8 cellular contexts compared by ENCODE assay signal in the genomic region with DNA sequence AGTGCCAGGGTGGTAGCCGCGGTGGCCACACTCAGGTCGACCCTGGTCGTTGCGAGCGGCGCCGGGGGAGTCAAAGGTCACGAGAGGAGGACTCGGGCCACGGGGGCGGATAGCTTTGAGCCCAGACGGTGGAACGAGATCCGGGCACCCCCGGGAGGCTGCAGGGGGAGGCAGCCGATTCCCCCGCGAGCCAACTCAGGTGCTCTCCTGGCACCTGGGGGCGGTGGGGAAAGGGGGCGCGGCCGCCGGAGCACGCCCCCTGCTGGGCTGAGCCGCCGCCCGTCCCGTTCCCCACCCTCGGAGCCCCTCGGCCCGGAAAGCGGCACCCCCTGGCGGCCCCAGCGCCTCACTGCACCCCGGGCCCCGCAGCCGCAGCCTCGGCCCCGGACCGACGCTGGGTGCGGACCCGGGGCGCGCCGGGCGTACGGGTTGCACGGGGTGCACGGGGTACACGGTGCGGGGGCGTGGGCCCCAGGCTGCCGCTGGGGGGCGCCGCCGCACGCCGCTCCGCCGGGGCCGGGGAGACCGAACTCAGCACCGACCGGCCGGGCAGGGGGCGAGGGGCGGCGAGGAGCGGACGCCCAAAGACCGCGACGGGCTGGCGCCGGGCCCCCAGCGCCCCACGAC. TPM values are rescaled to one million over a fixed set of nuclear protein-coding genes. Genes with fewer than 3 reads are reported as not detected.
A peak's percentile ranks its signal among the peaks of the same experiment; 100 is the strongest.
DNase-seq lines count a peak whose midpoint lies in the region; ATAC-seq, FAIRE-seq and TF ChIP-seq lines count a peak whose summit lies in the region.

No MANE protein-coding gene starts in this region.

- H3K9me3 ChIP-seq in HAP-1 (no peaks in the 10 kb centered on the region), colonic mucosa (no peaks in the 10 kb centered on the region), HepG2 (ENCODE audit: low read length) (no peaks in the 10 kb centered on the region)

- H3K36me3 ChIP-seq in HAP-1 (replicated peaks) = no peaks in the 10 kb centered on the region
- H3K36me3 ChIP-seq in colonic mucosa = no peaks in the 10 kb centered on the region
- no peaks in the 10 kb centered on the region for H3K36me3 ChIP-seq in HepG2 (replicated peaks in 1 of 2; ENCODE audit: control insufficient read depth in 1 of 2, insufficient read depth in 2 of 2, low read length in 2 of 2)

- H3K4me2 ChIP-seq in HepG2 (ENCODE audit: low read depth, low read length) = peak overlapping the region; percentile 80

- H4K20me1 ChIP-seq in HepG2 (ENCODE audit: insufficient read depth, low read length) = no peaks in the 10 kb centered on the region

- H3K27me3 Mint-ChIP-seq in activated CD4-positive, alpha-beta T cell treated with anti-CD3 and anti-CD28 coated beads, Interleukin-2, amount 10 ng/mL, durations not matched to agents 24 days and 14 days = peaks cover 2% of the 10 kb centered on the region

- no peak for TF ChIP-seq POLR2A in HepG2 (IDR thresholded peaks at IDR 0.05; ENCODE audit: insufficient read depth in 1 of 2, low read depth in 2 of 2, low read length in 2 of 2)

- no peak overlapping the region for H2AFZ ChIP-seq in HepG2 (ENCODE audit: low read length)

- peak; percentile 55 for ATAC-seq in HepG2

- DNase-seq in ELR (ENCODE audit: low read depth) (peak; percentile 60), HAP-1 (ENCODE audit: low spot score in 2 of 2) (peak; percentile 34 to 84), NCI-H1092 (lab: John Stamatoyannopoulos, UW) (peak; percentile 43), colonic mucosa (peak; percentile 70), HepG2 (ENCODE audit: low spot score) (peak; percentile 41), medulla oblongata (ENCODE audit: extremely low spot score) (no peak)
- peak; percentile 94 for DNase-seq in activated CD4-positive, alpha-beta T cell treated with anti-CD3 and anti-CD28 coated beads, Interleukin-2, amount 10 ng/mL, durations not matched to agents 24 days and 14 days
- DNase-seq in stimulated activated CD4-positive, alpha-beta T cell treated with anti-CD3 and anti-CD28 coated beads, Interleukin-4, amount 100 ng/mL, for 1 hour = peak; percentile 84

- TF ChIP-seq CTCF in colonic mucosa (IDR thresholded peaks at IDR 0.05) (peak; percentile 89), HepG2 (CRISPR knock-in tag; IDR thresholded peaks at IDR 0.05) (peak; percentile 87)

- H3K9me3 Mint-ChIP-seq in activated CD4-positive, alpha-beta T cell treated with anti-CD3 and anti-CD28 coated beads, Interleukin-2, amount 10 ng/mL, durations not matched to agents 24 days and 14 days = no peaks in the 10 kb centered on the region

- H3K36me3 Mint-ChIP-seq in activated CD4-positive, alpha-beta T cell treated with anti-CD3 and anti-CD28 coated beads, Interleukin-2, amount 10 ng/mL, durations not matched to agents 24 days and 14 days (ENCODE audit: low read depth) = peaks cover 3% of the 10 kb centered on the region

- H3K4me1 ChIP-seq in HAP-1 = peaks cover 8% of the 10 kb centered on the region
- peaks cover 6% of the 10 kb centered on the region for H3K4me1 ChIP-seq in colonic mucosa
- H3K4me1 ChIP-seq in HepG2 (ENCODE audit: insufficient read depth, low read length) = peaks cover 60% of the 10 kb centered on the region

- peaks cover 14% of the 10 kb centered on the region for H3K4me1 Mint-ChIP-seq in activated CD4-positive, alpha-beta T cell treated with anti-CD3 and anti-CD28 coated beads, Interleukin-2, amount 10 ng/mL, durations not matched to agents 24 days and 14 days

- in situ Hi-C loops in HAP-1 (cut with MboI; ENCODE audit: low sequenced_read_pairs) (no loop called here), HepG2 (cut with HindIII; ENCODE audit: extremely low pct_ligation_motif_present, low pct_unique_long_range_greater_than_20kb) (no loop called here)

- BruUV-seq in HepG2 (replicated peaks; lab: Mats Ljungman, UMichigan) = no TSS peak

- CTCF ChIA-PET in HepG2 (lab: Yijun Ruan, JAX; ENCODE audit: low intra/inter-chr PET ratio, low total read pairs) = interaction anchor here (0.8 to 3.3 kb wide), 7 partner anchors 10 to 86 kb away, joined by 3 to 32 read pairs (median 5); no protein-coding TSS in a partner anchor

- TF ChIP-seq EP300 in HepG2 (IDR thresholded peaks at IDR 0.05; ENCODE audit: low read depth in 2 of 2, low read length in 2 of 2) (no peak), HepG2 (CRISPR knock-in tag; IDR thresholded peaks at IDR 0.05; ENCODE audit: borderline replicate concordance) (no peak)

- peak overlapping the region; percentile 58 for H3K27ac Mint-ChIP-seq in activated CD4-positive, alpha-beta T cell treated with anti-CD3 and anti-CD28 coated beads, Interleukin-2, amount 10 ng/mL, durations not matched to agents 24 days and 14 days

- intact Hi-C loops in activated CD4-positive, alpha-beta T cell treated with anti-CD3 and anti-CD28 coated beads, Interleukin-2, amount 10 ng/mL, durations not matched to agents 24 days and 14 days (cut with micrococcal nuclease) = loop anchor here (1.0 kb wide), 1 partner anchor 14 kb away; no protein-coding TSS in a partner anchor
- intact Hi-C loops in colonic mucosa (cut with DNase I) = no loop called here
- intact Hi-C loops in HepG2 (cut with micrococcal nuclease; ENCODE audit: unreplicated experiment) = loop anchor here (1.0 to 5.0 kb wide), 2 partner anchors 14 to 699 kb away; a partner anchor contains a TSS

- peak overlapping the region; percentile 87 for H3K4me3 Mint-ChIP-seq in activated CD4-positive, alpha-beta T cell treated with anti-CD3 and anti-CD28 coated beads, Interleukin-2, amount 10 ng/mL, durations not matched to agents 24 days and 14 days

- H3K27ac ChIP-seq in colonic mucosa (no peak overlapping the region), HepG2 (ENCODE audit: extremely low read length, insufficient read depth, low read length) (no peak overlapping the region)

- 0% methylated on average over 9 of the region's 79 CpGs for WGBS in HepG2 (ENCODE audit: low lambda C conversion rate)

- H3K9ac ChIP-seq in colonic mucosa (ENCODE audit: low read depth in 2 of 2, low read length in 2 of 2) (peak overlapping the region; percentile 46 to 71), HepG2 (ENCODE audit: insufficient read depth, low read depth, low read length) (peak overlapping the region; percentile 10; the same call in 1 of the 2 replicates)

- no peak for FAIRE-seq in HepG2 (lab: Jason Lieb, UNC)

- H3K4me3 ChIP-seq in HAP-1 (peak overlapping the region; percentile 43), colonic mucosa (peak overlapping the region; percentile 42), HepG2 (replicated peaks in 1 of 3; ENCODE audit: insufficient read depth in 1 of 3, low read depth in 2 of 3, low read length in 3 of 3) (peak overlapping the region; percentile 46 to 79 (median 65))

- H3K27me3 ChIP-seq in HAP-1 (ENCODE audit: low read depth) (no peaks in the 10 kb centered on the region), colonic mucosa (no peaks in the 10 kb centered on the region), HepG2 (ENCODE audit: control insufficient read depth in 1 of 2, insufficient read depth in 2 of 2, low read length in 2 of 2) (peaks cover 2 to 44% of the 10 kb centered on the region in 2 experiments; a peak in 3 of 5 replicates)

- peak; percentile 96 for TF ChIP-seq RAD21 in HepG2 (CRISPR knock-in tag; IDR thresholded peaks at IDR 0.05)

- POLR2A ChIA-PET in HepG2 (lab: Yijun Ruan, JAX) = no interaction called here

- H3K79me2 ChIP-seq in HepG2 (ENCODE audit: insufficient read depth, low read length) = peaks cover 1% of the 10 kb centered on the region

RNA-seq across cellular contexts. Expression of a gene that starts 0.5 kb away (rescaled TPM):
- total RNA-seq in activated CD4-positive, alpha-beta T cell treated with anti-CD3 and anti-CD28 coated beads, Interleukin-2, amount 10 ng/mL, durations not matched to agents 24 days and 14 days = 0.17 and 0.49 TPM in 2 replicates
- under 1 TPM; 0.44 to 0.69 TPM for total RNA-seq in colonic mucosa
- 0.15 TPM in 2 replicates for total RNA-seq in HepG2 (2016; rRNA removed; fragmentation: Illumina TruSeq; extraction: Trizol)
- not detected in 2 replicates for total RNA-seq in HepG2 (2016; cell fraction: cytosol; rRNA removed; fragmentation: Illumina TruSeq; extraction: Trizol; ENCODE audit: low read depth)
- 0.09 and 0.26 TPM in 2 replicates for total RNA-seq in HepG2 (2016; cell fraction: insoluble cytoplasmic fraction; rRNA removed; fragmentation: Illumina TruSeq; extraction: Trizol)
- total RNA-seq in HepG2 (2016; cell fraction: membrane; rRNA removed; fragmentation: Illumina TruSeq; extraction: Trizol) = 0.55 TPM in 1 of 2 replicates, not detected in the other
- total RNA-seq in HepG2 (2016; cell fraction: nucleus; rRNA removed; fragmentation: Illumina TruSeq; extraction: Trizol) = 0.09 and 0.22 TPM in 2 replicates
- 0.46 and 0.76 TPM in 2 replicates for polyA plus RNA-seq in HepG2 (2011; rRNA removed)
- polyA plus RNA-seq in HepG2 (2011; cell fraction: cytosol; rRNA removed) = 0.44 and 0.70 TPM in 2 replicates
- polyA plus RNA-seq in HepG2 (2011; cell fraction: nucleus; rRNA removed) = 2.4 and 2.9 TPM in 2 replicates
- polyA plus RNA-seq in HepG2 (2012) = 0.60 and 0.88 TPM in 2 replicates
- 0.07 and 0.09 TPM in 2 replicates for polyA plus RNA-seq in HepG2 (2016; cell fraction: cytosol; fragmentation: Illumina TruSeq; extraction: Trizol; ENCODE audit: low read depth)
- 0.08 TPM in 1 of 2 replicates, not detected in the other for polyA plus RNA-seq in HepG2 (2016; cell fraction: insoluble cytoplasmic fraction; fragmentation: Illumina TruSeq; extraction: Trizol; ENCODE audit: low read depth)
- 0.07 TPM in 1 of 2 replicates, not detected in the other for polyA plus RNA-seq in HepG2 (2016; cell fraction: membrane; fragmentation: Illumina TruSeq; extraction: Trizol; ENCODE audit: low read depth)
- polyA plus RNA-seq in HepG2 (2016; cell fraction: nucleus; fragmentation: Illumina TruSeq; extraction: Trizol; ENCODE audit: insufficient read depth, low read depth) = 0.77 and 0.83 TPM in 2 replicates
- 0.62 TPM in 1 of 2 replicates, not detected in the other for polyA minus RNA-seq in HepG2 (2011; rRNA and poly(A)+ RNA removed; ENCODE audit: low replicate concordance)
- polyA minus RNA-seq in HepG2 (2011; cell fraction: cytosol; rRNA and poly(A)+ RNA removed) = 0.53 and 0.99 TPM in 2 replicates
- 0.62 and 0.64 TPM in 2 replicates for polyA minus RNA-seq in HepG2 (2011; cell fraction: nucleus; rRNA and poly(A)+ RNA removed)

RNA-seq across cellular contexts. Expression of a gene that starts 4.2 kb away (rescaled TPM):
- 113 and 121 TPM in 2 replicates for total RNA-seq in activated CD4-positive, alpha-beta T cell treated with anti-CD3 and anti-CD28 coated beads, Interleukin-2, amount 10 ng/mL, durations not matched to agents 24 days and 14 days
- 10 to 100 TPM; 56.1 to 56.3 TPM for total RNA-seq in colonic mucosa
- total RNA-seq in HepG2 (2016; rRNA removed; fragmentation: Illumina TruSeq; extraction: Trizol) = 6.3 and 7.7 TPM in 2 replicates
- total RNA-seq in HepG2 (2016; cell fraction: cytosol; rRNA removed; fragmentation: Illumina TruSeq; extraction: Trizol; ENCODE audit: low read depth) = 2.6 and 2.9 TPM in 2 replicates
- total RNA-seq in HepG2 (2016; cell fraction: insoluble cytoplasmic fraction; rRNA removed; fragmentation: Illumina TruSeq; extraction: Trizol) = 5.6 and 7.4 TPM in 2 replicates
- total RNA-seq in HepG2 (2016; cell fraction: membrane; rRNA removed; fragmentation: Illumina TruSeq; extraction: Trizol) = 4.7 and 8.1 TPM in 2 replicates
- total RNA-seq in HepG2 (2016; cell fraction: nucleus; rRNA removed; fragmentation: Illumina TruSeq; extraction: Trizol) = 4.4 and 5.5 TPM in 2 replicates
- 8.7 and 10.1 TPM in 2 replicates for polyA plus RNA-seq in HepG2 (2011; rRNA removed)
- polyA plus RNA-seq in HepG2 (2011; cell fraction: cytosol; rRNA removed) = 6.5 and 10.9 TPM in 2 replicates
- polyA plus RNA-seq in HepG2 (2011; cell fraction: nucleus; rRNA removed) = 17.7 and 20.7 TPM in 2 replicates
- polyA plus RNA-seq in HepG2 (2012) = 6.9 and 11.5 TPM in 2 replicates
- 2.7 and 4.0 TPM in 2 replicates for polyA plus RNA-seq in HepG2 (2016; cell fraction: cytosol; fragmentation: Illumina TruSeq; extraction: Trizol; ENCODE audit: low read depth)
- 10.1 and 11.1 TPM in 2 replicates for polyA plus RNA-seq in HepG2 (2016; cell fraction: insoluble cytoplasmic fraction; fragmentation: Illumina TruSeq; extraction: Trizol; ENCODE audit: low read depth)
- polyA plus RNA-seq in HepG2 (2016; cell fraction: membrane; fragmentation: Illumina TruSeq; extraction: Trizol; ENCODE audit: low read depth) = 6.2 and 8.1 TPM in 2 replicates
- 13.1 and 14.8 TPM in 2 replicates for polyA plus RNA-seq in HepG2 (2016; cell fraction: nucleus; fragmentation: Illumina TruSeq; extraction: Trizol; ENCODE audit: insufficient read depth, low read depth)
- polyA minus RNA-seq in HepG2 (2011; rRNA and poly(A)+ RNA removed; ENCODE audit: low replicate concordance) = 9.9 and 13.8 TPM in 2 replicates
- polyA minus RNA-seq in HepG2 (2011; cell fraction: cytosol; rRNA and poly(A)+ RNA removed) = 7.0 and 9.1 TPM in 2 replicates
- polyA minus RNA-seq in HepG2 (2011; cell fraction: nucleus; rRNA and poly(A)+ RNA removed) = 3.0 and 4.5 TPM in 2 replicates

RNA-seq across cellular contexts. Expression of a gene that starts 19.2 kb away (rescaled TPM):
- total RNA-seq in activated CD4-positive, alpha-beta T cell treated with anti-CD3 and anti-CD28 coated beads, Interleukin-2, amount 10 ng/mL, durations not matched to agents 24 days and 14 days = 2.7 and 2.9 TPM in 2 replicates
- total RNA-seq in colonic mucosa = under 1 TPM; 0.54 to 0.74 TPM
- total RNA-seq in HepG2 (2016; rRNA removed; fragmentation: Illumina TruSeq; extraction: Trizol) = not detected in 2 replicates
- not detected in 2 replicates for total RNA-seq in HepG2 (2016; cell fraction: cytosol; rRNA removed; fragmentation: Illumina TruSeq; extraction: Trizol; ENCODE audit: low read depth)
- total RNA-seq in HepG2 (2016; cell fraction: insoluble cytoplasmic fraction; rRNA removed; fragmentation: Illumina TruSeq; extraction: Trizol) = 0.15 TPM in 1 of 2 replicates, not detected in the other
- not detected in 2 replicates for total RNA-seq in HepG2 (2016; cell fraction: membrane; rRNA removed; fragmentation: Illumina TruSeq; extraction: Trizol)
- not detected in 2 replicates for total RNA-seq in HepG2 (2016; cell fraction: nucleus; rRNA removed; fragmentation: Illumina TruSeq; extraction: Trizol)
- 0.24 and 0.41 TPM in 2 replicates for polyA plus RNA-seq in HepG2 (2011; rRNA removed)
- 0.16 TPM in 1 of 2 replicates, not detected in the other for polyA plus RNA-seq in HepG2 (2011; cell fraction: cytosol; rRNA removed)
- 0.55 and 0.99 TPM in 2 replicates for polyA plus RNA-seq in HepG2 (2011; cell fraction: nucleus; rRNA removed)
- polyA plus RNA-seq in HepG2 (2012) = 0.20 TPM in 1 of 2 replicates, not detected in the other
- not detected in 2 replicates for polyA plus RNA-seq in HepG2 (2016; cell fraction: cytosol; fragmentation: Illumina TruSeq; extraction: Trizol; ENCODE audit: low read depth)
- not detected in 2 replicates for polyA plus RNA-seq in HepG2 (2016; cell fraction: insoluble cytoplasmic fraction; fragmentation: Illumina TruSeq; extraction: Trizol; ENCODE audit: low read depth)
- polyA plus RNA-seq in HepG2 (2016; cell fraction: membrane; fragmentation: Illumina TruSeq; extraction: Trizol; ENCODE audit: low read depth) = 0.26 TPM in 1 of 2 replicates, not detected in the other
- not detected in 2 replicates for polyA plus RNA-seq in HepG2 (2016; cell fraction: nucleus; fragmentation: Illumina TruSeq; extraction: Trizol; ENCODE audit: insufficient read depth, low read depth)
- 0.14 and 0.65 TPM in 2 replicates for polyA minus RNA-seq in HepG2 (2011; rRNA and poly(A)+ RNA removed; ENCODE audit: low replicate concordance)
- polyA minus RNA-seq in HepG2 (2011; cell fraction: cytosol; rRNA and poly(A)+ RNA removed) = not detected in 2 replicates
- not detected in 2 replicates for polyA minus RNA-seq in HepG2 (2011; cell fraction: nucleus; rRNA and poly(A)+ RNA removed)

RNA-seq across cellular contexts. Expression of a gene that starts 46.9 kb away (rescaled TPM):
- total RNA-seq in activated CD4-positive, alpha-beta T cell treated with anti-CD3 and anti-CD28 coated beads, Interleukin-2, amount 10 ng/mL, durations not matched to agents 24 days and 14 days = 52.8 and 59.9 TPM in 2 replicates
- total RNA-seq in colonic mucosa (10 to 100 TPM; 38.8 to 50.5 TPM), HepG2 (2016; rRNA removed; fragmentation: Illumina TruSeq; extraction: Trizol) (16.7 and 24.8 TPM in 2 replicates)
- total RNA-seq in HepG2 (2016; cell fraction: cytosol; rRNA removed; fragmentation: Illumina TruSeq; extraction: Trizol; ENCODE audit: low read depth) = 16.5 and 21.7 TPM in 2 replicates
- total RNA-seq in HepG2 (2016; cell fraction: insoluble cytoplasmic fraction; rRNA removed; fragmentation: Illumina TruSeq; extraction: Trizol) = 19.3 and 24.7 TPM in 2 replicates
- total RNA-seq in HepG2 (2016; cell fraction: membrane; rRNA removed; fragmentation: Illumina TruSeq; extraction: Trizol) = 16.5 and 20.1 TPM in 2 replicates
- total RNA-seq in HepG2 (2016; cell fraction: nucleus; rRNA removed; fragmentation: Illumina TruSeq; extraction: Trizol) = 13.8 and 17.9 TPM in 2 replicates
- polyA plus RNA-seq in HepG2 (2011; rRNA removed) = 26.4 and 29.0 TPM in 2 replicates
- 18.0 and 33.0 TPM in 2 replicates for polyA plus RNA-seq in HepG2 (2011; cell fraction: cytosol; rRNA removed)
- 102 and 127 TPM in 2 replicates for polyA plus RNA-seq in HepG2 (2011; cell fraction: nucleus; rRNA removed)
- 17.6 and 20.1 TPM in 2 replicates for polyA plus RNA-seq in HepG2 (2012)
- polyA plus RNA-seq in HepG2 (2016; cell fraction: cytosol; fragmentation: Illumina TruSeq; extraction: Trizol; ENCODE audit: low read depth) = 16.5 and 23.2 TPM in 2 replicates
- 21.3 TPM in 2 replicates for polyA plus RNA-seq in HepG2 (2016; cell fraction: insoluble cytoplasmic fraction; fragmentation: Illumina TruSeq; extraction: Trizol; ENCODE audit: low read depth)
- 13.7 and 17.5 TPM in 2 replicates for polyA plus RNA-seq in HepG2 (2016; cell fraction: membrane; fragmentation: Illumina TruSeq; extraction: Trizol; ENCODE audit: low read depth)
- polyA plus RNA-seq in HepG2 (2016; cell fraction: nucleus; fragmentation: Illumina TruSeq; extraction: Trizol; ENCODE audit: insufficient read depth, low read depth) = 39.6 and 40.4 TPM in 2 replicates
- polyA minus RNA-seq in HepG2 (2011; rRNA and poly(A)+ RNA removed; ENCODE audit: low replicate concordance) = 13.2 and 24.1 TPM in 2 replicates
- polyA minus RNA-seq in HepG2 (2011; cell fraction: cytosol; rRNA and poly(A)+ RNA removed) = 10.6 and 13.9 TPM in 2 replicates
- polyA minus RNA-seq in HepG2 (2011; cell fraction: nucleus; rRNA and poly(A)+ RNA removed) = 7.1 and 7.3 TPM in 2 replicates

RNA-seq across cellular contexts. Expression of a gene that starts 53.6 kb away (rescaled TPM):
- 55.8 and 57.2 TPM in 2 replicates for total RNA-seq in activated CD4-positive, alpha-beta T cell treated with anti-CD3 and anti-CD28 coated beads, Interleukin-2, amount 10 ng/mL, durations not matched to agents 24 days and 14 days
- 10 to 100 TPM; 27.2 to 39.1 TPM for total RNA-seq in colonic mucosa
- total RNA-seq in HepG2 (2016; rRNA removed; fragmentation: Illumina TruSeq; extraction: Trizol) = 22.6 and 26.0 TPM in 2 replicates
- total RNA-seq in HepG2 (2016; cell fraction: cytosol; rRNA removed; fragmentation: Illumina TruSeq; extraction: Trizol; ENCODE audit: low read depth) = 3.8 and 3.9 TPM in 2 replicates
- total RNA-seq in HepG2 (2016; cell fraction: insoluble cytoplasmic fraction; rRNA removed; fragmentation: Illumina TruSeq; extraction: Trizol) = 20.2 and 25.7 TPM in 2 replicates
- 12.8 and 14.8 TPM in 2 replicates for total RNA-seq in HepG2 (2016; cell fraction: membrane; rRNA removed; fragmentation: Illumina TruSeq; extraction: Trizol)
- 14.9 and 18.9 TPM in 2 replicates for total RNA-seq in HepG2 (2016; cell fraction: nucleus; rRNA removed; fragmentation: Illumina TruSeq; extraction: Trizol)
- polyA plus RNA-seq in HepG2 (2011; rRNA removed) = 12.3 and 12.7 TPM in 2 replicates
- polyA plus RNA-seq in HepG2 (2011; cell fraction: cytosol; rRNA removed) = 9.2 and 10.6 TPM in 2 replicates
- polyA plus RNA-seq in HepG2 (2011; cell fraction: nucleus; rRNA removed) = 18.9 and 27.3 TPM in 2 replicates
- 14.6 and 17.9 TPM in 2 replicates for polyA plus RNA-seq in HepG2 (2012)
- 3.0 and 3.3 TPM in 2 replicates for polyA plus RNA-seq in HepG2 (2016; cell fraction: cytosol; fragmentation: Illumina TruSeq; extraction: Trizol; ENCODE audit: low read depth)
- polyA plus RNA-seq in HepG2 (2016; cell fraction: insoluble cytoplasmic fraction; fragmentation: Illumina TruSeq; extraction: Trizol; ENCODE audit: low read depth) = 20.4 and 25.4 TPM in 2 replicates
- polyA plus RNA-seq in HepG2 (2016; cell fraction: membrane; fragmentation: Illumina TruSeq; extraction: Trizol; ENCODE audit: low read depth) = 8.6 and 9.6 TPM in 2 replicates
- polyA plus RNA-seq in HepG2 (2016; cell fraction: nucleus; fragmentation: Illumina TruSeq; extraction: Trizol; ENCODE audit: insufficient read depth, low read depth) = 23.4 and 28.3 TPM in 2 replicates
- 44.0 and 89.0 TPM in 2 replicates for polyA minus RNA-seq in HepG2 (2011; rRNA and poly(A)+ RNA removed; ENCODE audit: low replicate concordance)
- 8.6 and 10.8 TPM in 2 replicates for polyA minus RNA-seq in HepG2 (2011; cell fraction: cytosol; rRNA and poly(A)+ RNA removed)
- 27.3 and 30.2 TPM in 2 replicates for polyA minus RNA-seq in HepG2 (2011; cell fraction: nucleus; rRNA and poly(A)+ RNA removed)
